ENCODE assay signal across 13 cellular contexts in genomic region chr3:179410317-179410716, GRCh38. TPM values are rescaled to one million over a fixed set of nuclear protein-coding genes. Genes with fewer than 3 reads are reported as not detected.
DNase-seq lines count a peak whose midpoint lies in the region; ATAC-seq and TF ChIP-seq lines count a peak whose summit lies in the region.
"Had no signal": no experiment of that assay in that cellular context is flagged by ENCODE, and none has a peak within 500 bp of the region (broad histone marks: within the 10 kb centered on the region; RNA-seq: fewer than 3 reads in every experiment).

No MANE protein-coding gene starts in this region.

- H3K27me3 ChIP-seq in DND-41 (ENCODE audit: insufficient read depth, low read length, poor library complexity) (no peaks in the 10 kb centered on the region), PC-3 (ENCODE audit: low read length) (no peaks in the 10 kb centered on the region), sigmoid colon (no peaks in the 10 kb centered on the region)
- H3K27me3 ChIP-seq: testis had no signal

- TF ChIP-seq POLR2A in sigmoid colon (IDR thresholded peaks at IDR 0.05), result no peak

- no peaks in the 10 kb centered on the region for H3K9me3 ChIP-seq in DND-41 (ENCODE audit: insufficient read depth, low read length, severe bottlenecking)
- no peaks in the 10 kb centered on the region for H3K9me3 ChIP-seq in PC-3 (ENCODE audit: low read length)
- H3K9me3 ChIP-seq in sigmoid colon, result no peaks in the 10 kb centered on the region
- H3K9me3 ChIP-seq: psoas muscle, testis had no signal

- no peak for DNase-seq in DND-41
- DNase-seq in PC-3, result peak; percentile 6
- DNase-seq in foreskin fibroblast, result peak; percentile 14 to 34
- no peak for DNase-seq in sigmoid colon
- no peak for DNase-seq in stimulated activated CD4-positive, alpha-beta T cell treated with anti-CD3 and anti-CD28 coated beads, Interleukin-4, amount 100 ng/mL, for 24 hours
- DNase-seq in SHP77 treated with DMSO at 0.1 percent for 48 hours (lab: John Stamatoyannopoulos, UW), result no peak
- DNase-seq: activated naive CD8-positive, alpha-beta T cell treated with anti-CD3 and anti-CD28 coated beads, Interleukin-2, amount 10 ng/mL, durations not matched to agents 7 days and 5 days; hippocampal formation; NCI-H1092; psoas muscle; testis had no signal

- H3K79me2 ChIP-seq in DND-41 (ENCODE audit: insufficient read depth, low read length), result no peaks in the 10 kb centered on the region
- H3K79me2 ChIP-seq in PC-3 (ENCODE audit: low read length), result no peaks in the 10 kb centered on the region

- H3K4me1 ChIP-seq in DND-41 (ENCODE audit: insufficient read depth, low read length) (no peaks in the 10 kb centered on the region), PC-3 (ENCODE audit: insufficient read depth, low read length) (no peaks in the 10 kb centered on the region), sigmoid colon (no peaks in the 10 kb centered on the region)
- H3K4me1 ChIP-seq: psoas muscle, testis had no signal

- no peaks in the 10 kb centered on the region for H3K9me2 ChIP-seq in PC-3 (replicated peaks; ENCODE audit: low read length)

- no peak for TF ChIP-seq EP300 in sigmoid colon (IDR thresholded peaks at IDR 0.05)

- H3F3A ChIP-seq in PC-3 (ENCODE audit: low read length, unreplicated experiment), result no peaks in the 10 kb centered on the region

- POLR2A ChIA-PET in PC-3 (lab: Charles Lee; ENCODE audit: unreplicated experiment), result no interaction called here

- TF ChIP-seq CTCF in DND-41 (IDR thresholded peaks at IDR 0.05; ENCODE audit: borderline replicate concordance, extremely low read depth, low read length, poor library complexity, severe bottlenecking) (peak; percentile 12), PC-3 (conservative IDR thresholded peaks at IDR 0.05; ENCODE audit: low read depth, low read length) (no peak; the same call in 1 of the 2 replicates), foreskin fibroblast (IDR thresholded peaks at IDR 0.05; ENCODE audit: low read depth, low read length) (no peak), sigmoid colon (IDR thresholded peaks at IDR 0.05) (no peak)

- H3K36me3 ChIP-seq in DND-41 (ENCODE audit: insufficient read depth, low read length) (peaks cover 73% of the 10 kb centered on the region), PC-3 (ENCODE audit: low read depth, low read length) (no peaks in the 10 kb centered on the region), sigmoid colon (peaks cover 0 to 61% (median 3%) of the 10 kb centered on the region in 4 donors)

- no peak overlapping the region for H3K4me3 ChIP-seq in DND-41 (ENCODE audit: low read depth in 1 of 2, low read length in 2 of 2)
- H3K4me3 ChIP-seq in PC-3 (ENCODE audit: low read length), result no peak overlapping the region
- H3K4me3 ChIP-seq in foreskin fibroblast (ENCODE audit: low read depth in 1 of 2, low read length in 2 of 2), result no peak overlapping the region
- no peak overlapping the region for H3K4me3 ChIP-seq in sigmoid colon
- H3K4me3 ChIP-seq: psoas muscle, testis had no signal

- no peaks in the 10 kb centered on the region for H4K20me1 ChIP-seq in DND-41 (ENCODE audit: insufficient read depth, low read length)
- no peaks in the 10 kb centered on the region for H4K20me1 ChIP-seq in PC-3 (ENCODE audit: low read length)

- CTCF ChIA-PET in PC-3 (lab: Charles Lee), result no interaction called here

- H3K9ac ChIP-seq in DND-41 (ENCODE audit: low read depth, low read length) (no peak overlapping the region), PC-3 (ENCODE audit: low read length) (no peak overlapping the region)

- no TSS peak for BruUV-seq in PC-3 (replicated peaks; lab: Mats Ljungman, UMichigan)

- 81 to 88% methylated on average over 2 of the region's 2 CpGs for WGBS in sigmoid colon, 2 donors

- ATAC-seq in DND-41 (ENCODE audit: insufficient read depth, low read depth), result no peak
- ATAC-seq in GM18511 (IDR thresholded peaks at IDR 0.05; ENCODE audit: unreplicated experiment), result peak; percentile 62
- ATAC-seq in PC-3, result peak; percentile 80
- no peak for ATAC-seq in GM19035 (IDR thresholded peaks at IDR 0.05; ENCODE audit: unreplicated experiment)

- no peak overlapping the region for H3K27ac ChIP-seq in DND-41 (ENCODE audit: low read length)
- no peak overlapping the region for H3K27ac ChIP-seq in PC-3 (ENCODE audit: low read length)
- H3K27ac ChIP-seq in sigmoid colon, result no peak overlapping the region
- H3K27ac ChIP-seq: psoas muscle, testis had no signal

- intact Hi-C loops in PC-3 (cut with micrococcal nuclease) (no loop called here), sigmoid colon (cut with DNase I) (no loop called here)

- H3K4me2 ChIP-seq in DND-41 (ENCODE audit: insufficient read depth, low read length) (no peak overlapping the region), PC-3 (ENCODE audit: low read length) (no peak overlapping the region)

- H2AFZ ChIP-seq in DND-41 (ENCODE audit: low read depth, low read length) (no peak overlapping the region), PC-3 (ENCODE audit: low read length) (no peak overlapping the region)

RNA-seq across cellular contexts. Expression of gene GNB4, which starts 41.0 kb away (rescaled TPM):
- total RNA-seq in PC-3 (2014; rRNA removed) (5.2 and 6.3 TPM in 2 replicates), sigmoid colon (10 to 100 TPM; 32.5 to 44.3 (median 37.4) TPM)
- polyA plus RNA-seq in sigmoid colon, result 1 to 10 TPM; 3.6 to 7.9 (median 4.4) TPM

Comparison
In these comparisons a context has a peak if more than half of its experiments do, and no peak if none do; other contexts are left out.
1. ATAC-seq: peak in GM18511 (single experiment) and PC-3 (single experiment); none in DND-41 (single experiment) and GM19035 (single experiment).
2. DNase-seq: peak in PC-3 (single experiment) and foreskin fibroblast (2 of 2); none in DND-41 (single experiment), sigmoid colon (single experiment), stimulated activated CD4-positive, alpha-beta T cell treated with anti-CD3 and anti-CD28 coated beads, Interleukin-4, amount 100 ng/mL, for 24 hours (single experiment) and SHP77 treated with DMSO at 0.1 percent for 48 hours (single experiment).